In the genomic region with DNA sequence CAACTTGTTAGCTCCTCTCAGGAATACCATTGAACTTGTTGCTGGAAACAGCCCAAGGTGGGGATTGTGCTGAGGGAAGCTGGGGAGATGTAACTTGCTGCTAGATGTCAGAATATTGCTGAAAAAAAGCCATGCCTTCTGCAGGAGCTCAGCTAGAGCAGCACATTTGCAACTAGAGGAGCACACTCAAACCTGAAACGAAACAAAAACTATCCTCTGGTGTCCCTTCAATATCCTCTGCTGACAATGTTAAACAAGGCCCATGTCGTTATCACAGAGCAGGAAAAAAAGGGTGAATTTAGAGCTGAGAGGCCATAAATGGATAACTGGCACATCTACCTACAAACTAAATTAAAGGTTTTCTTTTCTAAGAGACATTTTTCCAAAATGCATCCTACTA, we compare ENCODE assay signal across 14 cellular contexts. TPM values are rescaled to one million over a fixed set of nuclear protein-coding genes. Genes with fewer than 3 reads are reported as not detected.
A peak's percentile ranks its signal among the peaks of the same experiment; 100 is the strongest.
DNase-seq lines count a peak whose midpoint lies in the region; ATAC-seq and TF ChIP-seq lines count a peak whose summit lies in the region.
"Had no signal": no experiment of that assay in that cellular context is flagged by ENCODE, and none has a peak within 500 bp of the region (broad histone marks: within the 10 kb centered on the region; RNA-seq: fewer than 3 reads in every experiment).

No MANE protein-coding gene starts in this region.

- no peak for TF ChIP-seq POLR2A in adrenal gland (IDR thresholded peaks at IDR 0.05)

- H3K27ac ChIP-seq in OCI-LY3 (ENCODE audit: low read length) (no peak overlapping the region), psoas muscle (no peak overlapping the region), adrenal gland (no peak overlapping the region)
- H3K27ac ChIP-seq: C4-2B had no signal

- peak overlapping the region; percentile 30; the same call in 1 of the 2 replicates for H3K4me3 ChIP-seq in OCI-LY3 (ENCODE audit: low read length)
- no peak overlapping the region for H3K4me3 ChIP-seq in BE2C (ENCODE audit: low read depth, low read length)
- H3K4me3 ChIP-seq in psoas muscle, result no peak overlapping the region
- no peak overlapping the region for H3K4me3 ChIP-seq in adrenal gland
- H3K4me3 ChIP-seq: thoracic aorta had no signal

- no peaks in the 10 kb centered on the region for H3K79me2 ChIP-seq in OCI-LY3 (ENCODE audit: low read length)

- H3K4me1 ChIP-seq in OCI-LY3 (ENCODE audit: low read length) (peaks cover 31% of the 10 kb centered on the region), BE2C (no peaks in the 10 kb centered on the region), psoas muscle (no peaks in the 10 kb centered on the region), adrenal gland (replicated peaks in 1 of 2) (no peaks in the 10 kb centered on the region)

- peak overlapping the region; percentile 53 for H3K4me2 ChIP-seq in OCI-LY3 (ENCODE audit: low read length)

- peak; percentile 97 for ATAC-seq in GM18511 (IDR thresholded peaks at IDR 0.05; ENCODE audit: unreplicated experiment)
- peak; percentile 91 for ATAC-seq in GM21360 (IDR thresholded peaks at IDR 0.05; ENCODE audit: unreplicated experiment)
- ATAC-seq in HG02981 (IDR thresholded peaks at IDR 0.05; ENCODE audit: unreplicated experiment), result peak; percentile 81
- no peak for ATAC-seq in psoas muscle

- H3K36me3 ChIP-seq in OCI-LY3 (replicated peaks; ENCODE audit: low read depth, low read length) (no peaks in the 10 kb centered on the region), BE2C (no peaks in the 10 kb centered on the region), psoas muscle (ENCODE audit: insufficient read depth in 1 of 2, low read depth in 1 of 2) (no peaks in the 10 kb centered on the region), adrenal gland (replicated peaks in 1 of 2) (no peaks in the 10 kb centered on the region)
- H3K36me3 ChIP-seq: thoracic aorta had no signal

- peak overlapping the region; percentile 72 for H2AFZ ChIP-seq in OCI-LY3 (ENCODE audit: low read depth, low read length)

- H3K27me3 ChIP-seq in OCI-LY3 (ENCODE audit: low read depth, low read length), result no peaks in the 10 kb centered on the region
- H3K27me3 ChIP-seq in BE2C, result no peaks in the 10 kb centered on the region
- H3K27me3 ChIP-seq in psoas muscle (ENCODE audit: insufficient read depth in 3 of 3, low read length in 2 of 3), result no peaks in the 10 kb centered on the region
- no peaks in the 10 kb centered on the region for H3K27me3 ChIP-seq in adrenal gland

- H4K20me1 ChIP-seq in OCI-LY3 (ENCODE audit: insufficient read depth, low read length), result no peaks in the 10 kb centered on the region

- H3K9ac ChIP-seq in OCI-LY3 (ENCODE audit: low read length), result peak overlapping the region; percentile 32

- no peak for TF ChIP-seq CTCF in OCI-LY3 (IDR thresholded peaks at IDR 0.05; ENCODE audit: low read depth, low read length)
- TF ChIP-seq CTCF in BE2C (IDR thresholded peaks at IDR 0.05; ENCODE audit: low read depth, low read length), result no peak
- TF ChIP-seq CTCF in psoas muscle (IDR thresholded peaks at IDR 0.05), result no peak
- TF ChIP-seq CTCF in adrenal gland (IDR thresholded peaks at IDR 0.05), result no peak

- H3K9me3 ChIP-seq in OCI-LY3 (ENCODE audit: insufficient read depth, low read length), result no peaks in the 10 kb centered on the region
- H3K9me3 ChIP-seq in BE2C, result no peaks in the 10 kb centered on the region
- no peaks in the 10 kb centered on the region for H3K9me3 ChIP-seq in psoas muscle
- no peaks in the 10 kb centered on the region for H3K9me3 ChIP-seq in adrenal gland (replicated peaks in 1 of 3)
- H3K9me3 ChIP-seq: thoracic aorta had no signal

- DNase-seq in NCI-H1930 (lab: John Stamatoyannopoulos, UW) (no peak), BE2C (no peak), psoas muscle (no peak), adrenal gland (no peak)
- DNase-seq: islet precursor cell; KG1; NCI-H526; stimulated activated CD4-positive, alpha-beta T cell treated with anti-CD3 and anti-CD28 coated beads, Interleukin-2, amount 100 ng/mL, for 24 hours had no signal

- intact Hi-C loops in psoas muscle (cut with DNase I) (no loop called here), adrenal gland (cut with DNase I) (no loop called here)

- WGBS in psoas muscle, 3 donors, result 36 to 44% (median 43%) methylated on average over 2 of the region's 2 CpGs
- WGBS in adrenal gland, 4 donors, result 66 to 76% (median 70%) methylated on average over 2 of the region's 2 CpGs

RNA-seq across cellular contexts. Expression of a gene that starts 53.7 kb away (rescaled TPM):
- 0.14 TPM for polyA plus RNA-seq in BE2C (2012; ENCODE audit: insufficient read depth, insufficient read length, low read depth)
- total RNA-seq in psoas muscle (under 1 TPM in 1 of 4 donors, not detected in 3; 0.04 TPM), adrenal gland (1 to 10 TPM in 7 of 8 donors, under 1 TPM in 1; 0.95 to 9.8 (median 4.7) TPM)
- polyA plus RNA-seq in psoas muscle (under 1 TPM in 1 of 3 donors, not detected in 2; under 0.01 TPM), adrenal gland (1 to 10 TPM in 2 of 3 donors, under 1 TPM in 1; 0.35 to 1.3 (median 1.3) TPM)

RNA-seq across cellular contexts. Expression of a gene that starts 59.8 kb away (rescaled TPM):
- 0.45 TPM for polyA plus RNA-seq in BE2C (2012; ENCODE audit: insufficient read depth, insufficient read length, low read depth)
- under 1 TPM; 0.08 to 0.60 (median 0.16) TPM for total RNA-seq in psoas muscle
- polyA plus RNA-seq in psoas muscle, result under 1 TPM; 0.04 to 0.14 (median 0.04) TPM
- total RNA-seq in adrenal gland, result 10 to 100 TPM in 3 of 8 donors, 1 to 10 TPM in 5; 3.1 to 16.4 (median 9.0) TPM
- 1 to 10 TPM; 1.1 to 4.3 (median 1.4) TPM for polyA plus RNA-seq in adrenal gland

Comparison
In these comparisons a context has a peak if more than half of its experiments do, and no peak if none do; other contexts are left out.
1. ATAC-seq: peak in GM18511 (single experiment), GM21360 (single experiment) and HG02981 (single experiment); none in psoas muscle (0 of 4).